In genomic region chr16:30445408-30446202, GRCh38 we compare ENCODE assay signal across 8 cellular contexts. TPM values are rescaled to one million over a fixed set of nuclear protein-coding genes. Genes with fewer than 3 reads are reported as not detected.
A peak's percentile ranks its signal among the peaks of the same experiment; 100 is the strongest.
DNase-seq lines count a peak whose midpoint lies in the region; TF ChIP-seq lines count a peak whose summit lies in the region.

A gene with protein sequence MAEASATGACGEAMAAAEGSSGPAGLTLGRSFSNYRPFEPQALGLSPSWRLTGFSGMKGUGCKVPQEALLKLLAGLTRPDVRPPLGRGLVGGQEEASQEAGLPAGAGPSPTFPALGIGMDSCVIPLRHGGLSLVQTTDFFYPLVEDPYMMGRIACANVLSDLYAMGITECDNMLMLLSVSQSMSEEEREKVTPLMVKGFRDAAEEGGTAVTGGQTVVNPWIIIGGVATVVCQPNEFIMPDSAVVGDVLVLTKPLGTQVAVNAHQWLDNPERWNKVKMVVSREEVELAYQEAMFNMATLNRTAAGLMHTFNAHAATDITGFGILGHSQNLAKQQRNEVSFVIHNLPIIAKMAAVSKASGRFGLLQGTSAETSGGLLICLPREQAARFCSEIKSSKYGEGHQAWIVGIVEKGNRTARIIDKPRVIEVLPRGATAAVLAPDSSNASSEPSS (minus strand): TSS chr16:30445874. CDS start chr16:30445727, 147 bp downstream.

- H3K27me3 Mint-ChIP-seq in neural crest cell (ENCODE audit: low read depth): peaks cover under 1% of the 10 kb centered on the region

- peaks cover 22% of the 10 kb centered on the region for H3K36me3 ChIP-seq in MG63
- peaks cover 0 to 3% of the 10 kb centered on the region in 2 donors for H3K36me3 ChIP-seq in stomach smooth muscle (ENCODE audit: control insufficient read depth in 2 of 2, insufficient read depth in 2 of 2, low read length in 2 of 2)

- peaks cover 16% of the 10 kb centered on the region for H3K4me1 ChIP-seq in stomach smooth muscle (ENCODE audit: control insufficient read depth, insufficient read depth, low read length)

- no peaks in the 10 kb centered on the region; the same call in 1 of the 2 replicates for H3K9me3 ChIP-seq in MG63
- H3K9me3 ChIP-seq in stomach smooth muscle (ENCODE audit: control insufficient read depth in 2 of 2, low read length in 2 of 2): no peaks in the 10 kb centered on the region

- H3K27ac ChIP-seq in stomach smooth muscle (ENCODE audit: low read length): peak within 1 kb of the TSS; percentile 94

- H3K27ac Mint-ChIP-seq in neural crest cell (ENCODE audit: unreplicated experiment): peak within 1 kb of the TSS; percentile 92

- H3K4me3 ChIP-seq in MG63 (peak within 1 kb of the TSS; percentile 95), foreskin fibroblast (ENCODE audit: low read depth in 1 of 2, low read length in 2 of 2) (peak within 1 kb of the TSS; percentile 80 to 85), stomach smooth muscle (ENCODE audit: low read length in 2 of 2) (peak within 1 kb of the TSS; percentile 70 to 89)

- peaks cover 15% of the 10 kb centered on the region for H3K36me3 Mint-ChIP-seq in neural crest cell (ENCODE audit: low read depth)

- H3K4me1 Mint-ChIP-seq in neural crest cell: peaks cover 31% of the 10 kb centered on the region

- H3K4me3 Mint-ChIP-seq in neural crest cell: peak within 1 kb of the TSS; percentile 94

- peak; percentile 98 for DNase-seq in ELF-1 (ENCODE audit: low read depth, low spot score)
- peak; percentile 86 for DNase-seq in GOT3 (lab: John Stamatoyannopoulos, UW)
- DNase-seq in MG63: peak; percentile 99
- peak; percentile 98 for DNase-seq in SHP77 treated with DMSO at 0.1 percent for 48 hours (lab: John Stamatoyannopoulos, UW)
- DNase-seq in activated gamma-delta T cell (lab: John Stamatoyannopoulos, UW): peak; percentile 68
- DNase-seq in foreskin fibroblast: peak; percentile 97 to 99
- peak; percentile 97 for DNase-seq in neural crest cell (ENCODE audit: low read depth, low spot score)

- TF ChIP-seq CTCF in foreskin fibroblast (IDR thresholded peaks at IDR 0.05; ENCODE audit: low read depth, low read length): peak; percentile 59
- TF ChIP-seq CTCF in neural crest cell (conservative IDR thresholded peaks at IDR 0.05): peak; percentile 55

- H3K9me3 Mint-ChIP-seq in neural crest cell: no peaks in the 10 kb centered on the region

- H3K9ac ChIP-seq in stomach smooth muscle (ENCODE audit: low read length in 2 of 2): peak within 1 kb of the TSS; percentile 78 to 96

- no peaks in the 10 kb centered on the region for H3K27me3 ChIP-seq in MG63
- no peaks in the 10 kb centered on the region for H3K27me3 ChIP-seq in stomach smooth muscle (ENCODE audit: control insufficient read depth in 1 of 2, insufficient read depth in 2 of 2, low read length in 2 of 2)

RNA-seq across cellular contexts. Expression of the gene that starts here (rescaled TPM):
- 75.8 and 110 TPM in 2 replicates for total RNA-seq in MG63 (2014; rRNA removed; shearing (Covaris generic); ENCODE audit: low replicate concordance)
- 29.6 and 30.5 TPM in 2 replicates for total RNA-seq in neural crest cell

Comparison
In these comparisons a context has a peak if more than half of its experiments do, and no peak if none do; other contexts are left out.
1. Peak in every context shown above with its lines: DNase-seq, H3K4me3 ChIP-seq and H3K27ac ChIP-seq.